Comparison of ENCODE assay signal across 8 cellular contexts in the genomic region with DNA sequence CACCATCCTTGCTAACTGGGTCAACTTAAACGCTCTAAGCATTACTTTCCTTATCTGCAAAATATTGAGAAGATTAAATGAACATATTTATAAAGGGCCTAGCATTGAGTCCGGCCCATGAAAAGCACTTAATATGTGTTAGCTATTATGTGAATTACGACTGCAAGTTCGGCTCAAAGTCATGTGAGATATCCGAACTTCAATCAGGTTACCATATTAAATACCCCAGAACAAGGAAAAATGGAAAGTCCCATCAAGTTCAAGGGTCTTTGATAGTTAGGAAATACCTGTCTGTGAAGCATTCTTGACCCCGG. TPM values are rescaled to one million over a fixed set of nuclear protein-coding genes. Genes with fewer than 3 reads are reported as not detected.
DNase-seq lines count a peak whose midpoint lies in the region; TF ChIP-seq lines count a peak whose summit lies in the region.

No MANE protein-coding gene starts in this region.

- peaks cover 23% of the 10 kb centered on the region for H3K4me1 Mint-ChIP-seq in activated naive CD4-positive, alpha-beta T cell treated with anti-CD3 and anti-CD28 coated beads for 36 hours (ENCODE audit: low read depth)
- H3K4me1 Mint-ChIP-seq in immature natural killer cell: peaks cover 27 to 39% of the 10 kb centered on the region in 2 donors

- H3K27me3 Mint-ChIP-seq in activated naive CD4-positive, alpha-beta T cell treated with anti-CD3 and anti-CD28 coated beads for 36 hours (ENCODE audit: low read depth): peaks cover under 1% of the 10 kb centered on the region
- H3K27me3 Mint-ChIP-seq in immature natural killer cell (ENCODE audit: low read depth in 3 of 3): peaks cover 3 to 18% (median 7%) of the 10 kb centered on the region in 3 donors

- H3K36me3 ChIP-seq in tibial artery: no peaks in the 10 kb centered on the region

- CTCF ChIA-PET in activated naive CD4-positive, alpha-beta T cell treated with anti-CD3 and anti-CD28 coated beads for 36 hours (lab: Charles Lee): interaction anchor here (0.7 kb wide), 1 partner anchor 349 kb away, joined by 4 read pairs; no protein-coding TSS in a partner anchor

- peak overlapping the region; percentile 64 to 76 for H3K4me3 ChIP-seq in tibial artery

- peaks cover 0 to 11% (median 7%) of the 10 kb centered on the region in 4 donors for H3K4me1 ChIP-seq in tibial artery

- DNase-seq in activated naive CD4-positive, alpha-beta T cell treated with anti-CD3 and anti-CD28 coated beads for 36 hours: no peak
- DNase-seq in activated naive CD4-positive, alpha-beta T cell treated with Interleukin-2 at 50 U/mL for 16 hours: no peak
- DNase-seq in immature natural killer cell: no peak
- no peak for DNase-seq in tibial artery
- DNase-seq in putamen (ENCODE audit: low spot score): no peak
- no peak for DNase-seq in NCI-H345 treated with DMSO at 0.1 percent for 48 hours (lab: John Stamatoyannopoulos, UW; ENCODE audit: unreplicated experiment)
- no peak for DNase-seq in activated CD4-positive, alpha-beta T cell treated with anti-CD3 and anti-CD28 coated beads, Interleukin-2, amount 50 U/mL, for 4 hours

- H3K27ac Mint-ChIP-seq in activated naive CD4-positive, alpha-beta T cell treated with anti-CD3 and anti-CD28 coated beads for 36 hours: peak overlapping the region; percentile 92
- peak overlapping the region; percentile 88 to 94 (median 92) for H3K27ac Mint-ChIP-seq in immature natural killer cell

- TF ChIP-seq CTCF in VCaP (conservative IDR thresholded peaks at IDR 0.05) (no peak), tibial artery (IDR thresholded peaks at IDR 0.05) (no peak)

- peaks cover 0 to 4% of the 10 kb centered on the region in 2 donors for H3K27me3 ChIP-seq in tibial artery

- no peaks in the 10 kb centered on the region for H3K9me3 Mint-ChIP-seq in activated naive CD4-positive, alpha-beta T cell treated with anti-CD3 and anti-CD28 coated beads for 36 hours
- H3K9me3 Mint-ChIP-seq in immature natural killer cell: no peaks in the 10 kb centered on the region

- intact Hi-C loops in activated naive CD4-positive, alpha-beta T cell treated with anti-CD3 and anti-CD28 coated beads for 36 hours (cut with micrococcal nuclease): loop anchor here (1.0 to 5.0 kb wide), 4 partner anchors 64 to 730 kb away; a partner anchor contains a TSS
- intact Hi-C loops in tibial artery (cut with DNase I; ENCODE audit: low total_unique reads): no loop called here

- no peaks in the 10 kb centered on the region for H3K9me3 ChIP-seq in tibial artery

- H3K27ac ChIP-seq in VCaP (peak overlapping the region; percentile 90), tibial artery (peak overlapping the region; percentile 84 to 88)

- H3K4me3 Mint-ChIP-seq in activated naive CD4-positive, alpha-beta T cell treated with anti-CD3 and anti-CD28 coated beads for 36 hours: peak overlapping the region; percentile 90
- peak overlapping the region; percentile 92 to 94 (median 93) for H3K4me3 Mint-ChIP-seq in immature natural killer cell

- H3K36me3 Mint-ChIP-seq in activated naive CD4-positive, alpha-beta T cell treated with anti-CD3 and anti-CD28 coated beads for 36 hours (ENCODE audit: low read depth): peaks cover 3% of the 10 kb centered on the region
- H3K36me3 Mint-ChIP-seq in immature natural killer cell: no peaks in the 10 kb centered on the region

RNA-seq across cellular contexts. Expression of a gene that starts 0.5 kb away (rescaled TPM):
- 10 to 100 TPM; 22.0 to 23.1 TPM for total RNA-seq in activated naive CD4-positive, alpha-beta T cell treated with anti-CD3 and anti-CD28 coated beads for 36 hours
- 10 to 100 TPM in 1 of 3 donors, 1 to 10 TPM in 2; 7.2 to 11.6 (median 9.1) TPM for polyA plus RNA-seq in immature natural killer cell
